13 cellular contexts compared by ENCODE assay signal in the genomic region with DNA sequence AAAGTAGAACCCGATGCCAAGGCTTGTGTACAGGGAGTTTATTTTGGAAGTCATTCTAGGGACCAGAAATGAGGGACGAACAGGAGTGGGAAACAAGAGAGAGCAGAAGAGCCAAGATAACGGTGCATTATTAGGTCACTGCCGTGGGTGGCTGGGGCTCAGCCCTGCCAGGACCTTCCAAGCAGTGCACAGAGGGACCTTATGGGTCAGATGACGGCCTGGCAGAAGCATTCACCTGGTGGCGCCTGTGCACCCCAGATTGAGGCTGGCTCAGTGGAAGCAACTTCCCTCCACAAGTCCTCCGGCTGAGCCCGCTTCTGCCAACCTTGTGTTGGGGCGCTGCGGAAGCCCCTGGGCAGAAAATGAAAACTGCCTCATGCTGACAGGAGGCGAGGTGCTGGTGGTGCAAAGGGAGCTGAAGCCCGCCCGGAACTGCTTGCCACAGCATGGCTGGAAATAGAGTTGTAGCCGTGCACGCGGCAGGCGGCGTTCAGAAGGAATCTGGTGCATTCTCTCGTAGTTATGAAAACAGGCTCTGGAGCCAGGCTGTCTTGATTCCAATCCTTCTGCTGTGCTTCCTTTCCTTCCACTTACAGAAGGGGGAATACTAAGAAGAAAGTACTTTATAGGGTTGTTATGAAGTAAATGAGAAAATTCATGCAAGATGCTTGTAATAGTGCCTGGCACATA.
"Had no signal": no experiment of that assay in that cellular context is flagged by ENCODE, and none has a peak within 500 bp of the region (broad histone marks: within the 10 kb centered on the region; RNA-seq: fewer than 3 reads in every experiment).

No MANE protein-coding gene starts in this region.

- H3K27ac ChIP-seq: ascending aorta, epithelial cell of prostate, tibial artery, vagina had no signal

- H3K27me3 ChIP-seq: ascending aorta, tibial artery, vagina had no signal

- H3K4me3 ChIP-seq: ascending aorta, tibial artery, vagina had no signal

- H3K9me3 Mint-ChIP-seq: activated T-cell treated with anti-CD3 and anti-CD28 coated beads, Interleukin-2, amount 50 U/mL, for 4 hours; nephron had no signal

- FAIRE-seq: small intestine had no signal

- ATAC-seq: activated T-cell treated with anti-CD3 and anti-CD28 coated beads, Interleukin-2, amount 50 U/mL, for 4 hours had no signal

- H3K4me3 Mint-ChIP-seq: activated T-cell treated with anti-CD3 and anti-CD28 coated beads, Interleukin-2, amount 50 U/mL, for 4 hours; nephron had no signal

- H3K36me3 ChIP-seq: ascending aorta, tibial artery, vagina had no signal

- H3K9me3 ChIP-seq: ascending aorta, tibial artery, vagina had no signal

- H3K4me1 Mint-ChIP-seq: nephron had no signal

- DNase-seq: activated CD4-positive, alpha-beta T cell treated with anti-CD3 and anti-CD28 coated beads for 1 hour; activated CD4-positive, alpha-beta T cell treated with anti-CD3 and anti-CD28 coated beads, Interleukin-2, amount 50 U/mL, for 48 hours; activated T-cell treated with anti-CD3 and anti-CD28 coated beads, Interleukin-2, amount 50 U/mL, for 4 hours; cortex of kidney; effector memory CD4-positive, alpha-beta T cell; mammary epithelial cell; small intestine; T-helper 9 cell; tibial artery had no signal
